20 cellular contexts compared by ENCODE assay signal in genomic region chr5:179909224-179909623, GRCh38. TPM values are rescaled to one million over a fixed set of nuclear protein-coding genes. Genes with fewer than 3 reads are reported as not detected.
DNase-seq lines count a peak whose midpoint lies in the region; ATAC-seq and TF ChIP-seq lines count a peak whose summit lies in the region.
"Had no signal": no experiment of that assay in that cellular context is flagged by ENCODE, and none has a peak within 500 bp of the region (broad histone marks: within the 10 kb centered on the region; RNA-seq: fewer than 3 reads in every experiment).

No MANE protein-coding gene starts in this region.

- no peaks in the 10 kb centered on the region for H3K9me3 Mint-ChIP-seq in activated CD4-positive, alpha-beta T cell treated with anti-CD3 and anti-CD28 coated beads, Interleukin-2, amount 10 ng/mL, durations not matched to agents 7 days and 5 days
- H3K9me3 Mint-ChIP-seq in CD4-positive, alpha-beta memory T cell: no peaks in the 10 kb centered on the region
- no peaks in the 10 kb centered on the region for H3K9me3 Mint-ChIP-seq in central memory CD8-positive, alpha-beta T cell
- H3K9me3 Mint-ChIP-seq in neural progenitor cell: no peaks in the 10 kb centered on the region
- H3K9me3 Mint-ChIP-seq: effector memory CD8-positive, alpha-beta T cell; GM23338 had no signal

- H3F3A ChIP-seq in neural progenitor cell (ENCODE audit: low read depth): peaks cover 13% of the 10 kb centered on the region

- H3K9me3 ChIP-seq in CD4-positive, alpha-beta memory T cell (ENCODE audit: control insufficient read depth in 1 of 2, low read length in 2 of 2): no peaks in the 10 kb centered on the region
- H3K9me3 ChIP-seq in neural progenitor cell (ENCODE audit: low read depth) (no peaks in the 10 kb centered on the region), vagina (no peaks in the 10 kb centered on the region)
- H3K9me3 ChIP-seq: BLaER1, stomach, transverse colon had no signal

- H3K9ac ChIP-seq in neural progenitor cell: no peak overlapping the region
- H3K9ac ChIP-seq: BLaER1 had no signal

- peaks cover 4% of the 10 kb centered on the region for H3K36me3 Mint-ChIP-seq in activated CD4-positive, alpha-beta T cell treated with anti-CD3 and anti-CD28 coated beads, Interleukin-2, amount 10 ng/mL, durations not matched to agents 7 days and 5 days (ENCODE audit: low read depth)
- peaks cover 0 to 12% of the 10 kb centered on the region in 2 donors for H3K36me3 Mint-ChIP-seq in CD4-positive, alpha-beta memory T cell
- H3K36me3 Mint-ChIP-seq in central memory CD8-positive, alpha-beta T cell (ENCODE audit: insufficient read depth): peaks cover 6% of the 10 kb centered on the region
- H3K36me3 Mint-ChIP-seq in neural progenitor cell: peaks cover 12% of the 10 kb centered on the region

- H3K27ac Mint-ChIP-seq in activated CD4-positive, alpha-beta T cell treated with anti-CD3 and anti-CD28 coated beads, Interleukin-2, amount 10 ng/mL, durations not matched to agents 7 days and 5 days: no peak overlapping the region
- H3K27ac Mint-ChIP-seq in CD4-positive, alpha-beta memory T cell: peak overlapping the region in 3 of 7 donors; percentile 30 to 68 (median 67)
- no peak overlapping the region for H3K27ac Mint-ChIP-seq in central memory CD8-positive, alpha-beta T cell (ENCODE audit: low read depth)
- H3K27ac Mint-ChIP-seq in neural progenitor cell: no peak overlapping the region
- H3K27ac Mint-ChIP-seq: GM23338 had no signal

- CTCF ChIA-PET in activated CD4-positive, alpha-beta T cell treated with anti-CD3 and anti-CD28 coated beads, Interleukin-2, amount 10 ng/mL, durations not matched to agents 7 days and 5 days (lab: Charles Lee): interaction anchor here (1.0 kb wide), 1 partner anchor 52 kb away, joined by 3 read pairs; no protein-coding TSS in a partner anchor
- CTCF ChIA-PET in CD4-positive, alpha-beta memory T cell (lab: Charles Lee; ENCODE audit: partially characterized antibody): interaction anchor here (1.5 to 5.8 kb wide), 3 partner anchors 12 to 147 kb away, joined by 4 to 57 read pairs (median 33); no protein-coding TSS in a partner anchor

- no peak for TF ChIP-seq POLR2A in vagina (IDR thresholded peaks at IDR 0.05)

- no peak overlapping the region for H3K4me3 ChIP-seq in CD4-positive, alpha-beta memory T cell (ENCODE audit: low read length in 2 of 2)
- H3K4me3 ChIP-seq in neural progenitor cell: no peak overlapping the region
- H3K4me3 ChIP-seq in vagina: no peak overlapping the region
- H3K4me3 ChIP-seq: BLaER1, GM23338, stomach, transverse colon had no signal

- DNase-seq in activated CD4-positive, alpha-beta T cell treated with anti-CD3 and anti-CD28 coated beads, Interleukin-2, amount 10 ng/mL, durations not matched to agents 7 days and 5 days: no peak
- DNase-seq in activated CD4-positive, alpha-beta T cell treated with anti-CD3 and anti-CD28 coated beads, Interleukin-2, amount 50 U/mL, for 4 hours: no peak
- DNase-seq in CD4-positive, alpha-beta memory T cell: no peak
- no peak for DNase-seq in central memory CD8-positive, alpha-beta T cell (ENCODE audit: low spot score in 2 of 2)
- no peak for DNase-seq in neural progenitor cell (ENCODE audit: low spot score)
- no peak for DNase-seq in vagina (ENCODE audit: extremely low spot score in 2 of 2)
- no peak for DNase-seq in DMS153 treated with DMSO at 0.1 percent for 48 hours (lab: John Stamatoyannopoulos, UW; ENCODE audit: unreplicated experiment)
- DNase-seq in NOMO-1 treated with dmso at 0.1 percent for 144 hours (lab: John Stamatoyannopoulos, UW; ENCODE audit: unreplicated experiment): no peak
- DNase-seq: brain microvascular endothelial cell; effector memory CD8-positive, alpha-beta T cell; foreskin melanocyte; NCI-H1417; NCI-H446; PC-3; stimulated activated CD4-positive, alpha-beta T cell treated with anti-CD3 and anti-CD28 coated beads, Interleukin-12 subunit alpha, Interleukin-12 subunit beta, amount 100 ng/mL, for 4 hours; stomach; transverse colon had no signal

- H3K27me3 Mint-ChIP-seq in activated CD4-positive, alpha-beta T cell treated with anti-CD3 and anti-CD28 coated beads, Interleukin-2, amount 10 ng/mL, durations not matched to agents 7 days and 5 days: no peaks in the 10 kb centered on the region
- no peaks in the 10 kb centered on the region for H3K27me3 Mint-ChIP-seq in CD4-positive, alpha-beta memory T cell
- H3K27me3 Mint-ChIP-seq in central memory CD8-positive, alpha-beta T cell: no peaks in the 10 kb centered on the region
- no peaks in the 10 kb centered on the region for H3K27me3 Mint-ChIP-seq in neural progenitor cell (ENCODE audit: insufficient read depth, low read depth)
- H3K27me3 Mint-ChIP-seq: effector memory CD8-positive, alpha-beta T cell had no signal

- H3K4me1 ChIP-seq in CD4-positive, alpha-beta memory T cell (ENCODE audit: insufficient read depth, low read length): peaks cover 28% of the 10 kb centered on the region
- H3K4me1 ChIP-seq in neural progenitor cell: peaks cover 6% of the 10 kb centered on the region
- peaks cover 33% of the 10 kb centered on the region for H3K4me1 ChIP-seq in vagina

- peaks cover 22% of the 10 kb centered on the region for H3K4me1 Mint-ChIP-seq in activated CD4-positive, alpha-beta T cell treated with anti-CD3 and anti-CD28 coated beads, Interleukin-2, amount 10 ng/mL, durations not matched to agents 7 days and 5 days
- H3K4me1 Mint-ChIP-seq in CD4-positive, alpha-beta memory T cell: peaks cover 7 to 33% (median 13%) of the 10 kb centered on the region in 4 donors
- H3K4me1 Mint-ChIP-seq in central memory CD8-positive, alpha-beta T cell: peaks cover 7% of the 10 kb centered on the region
- H3K4me1 Mint-ChIP-seq in neural progenitor cell: peaks cover 5% of the 10 kb centered on the region

- no peaks in the 10 kb centered on the region for H3K27me3 ChIP-seq in CD4-positive, alpha-beta memory T cell (ENCODE audit: insufficient read depth, low read length)
- H3K27me3 ChIP-seq in neural progenitor cell (peaks cover 5% of the 10 kb centered on the region), vagina (no peaks in the 10 kb centered on the region)
- H3K27me3 ChIP-seq: BLaER1, brain microvascular endothelial cell, stomach, transverse colon had no signal

- H3K79me2 ChIP-seq in neural progenitor cell (ENCODE audit: low read depth): peaks cover 5% of the 10 kb centered on the region

- H4K20me1 ChIP-seq in neural progenitor cell (ENCODE audit: low read depth): peaks cover 5% of the 10 kb centered on the region

- no peak overlapping the region for H2AFZ ChIP-seq in neural progenitor cell (replicated peaks)
- H2AFZ ChIP-seq: GM23338 had no signal

- intact Hi-C loops in CD4-positive, alpha-beta memory T cell (cut with micrococcal nuclease): loop anchor here (2.0 to 5.0 kb wide), 4 partner anchors 50 to 232 kb away; partner anchors contain the start of genes MRNIP and RNF130
- intact Hi-C loops in vagina (cut with DNase I): loop anchor here (10.0 kb wide), 1 partner anchor 104 kb away; the partner anchor contains the start of gene MGAT4B

- H3K36me3 ChIP-seq in CD4-positive, alpha-beta memory T cell (ENCODE audit: insufficient read depth, low read length): peaks cover 4% of the 10 kb centered on the region
- H3K36me3 ChIP-seq in neural progenitor cell (no peaks in the 10 kb centered on the region), vagina (peaks cover 0 to 7% of the 10 kb centered on the region in 2 donors)

- POLR2A ChIA-PET in activated CD4-positive, alpha-beta T cell treated with anti-CD3 and anti-CD28 coated beads, Interleukin-2, amount 10 ng/mL, durations not matched to agents 7 days and 5 days (lab: Charles Lee): no interaction called here
- POLR2A ChIA-PET in CD4-positive, alpha-beta memory T cell (lab: Charles Lee; ENCODE audit: partially characterized antibody): interaction anchor here (0.9 to 1.4 kb wide), 3 partner anchors 9 to 286 kb away, joined by 3 to 5 read pairs (median 4); partner anchors contain the start of gene HNRNPH1

- ATAC-seq in central memory CD8-positive, alpha-beta T cell (replicated peaks; ENCODE audit: extremely low read depth, poor library complexity, severe bottlenecking): no peak
- ATAC-seq: effector memory CD8-positive, alpha-beta T cell; esophagus mucosa; PC-3 had no signal

- no peak overlapping the region for H3K4me2 ChIP-seq in neural progenitor cell
- H3K4me2 ChIP-seq: GM23338 had no signal

- H3K4me3 Mint-ChIP-seq in activated CD4-positive, alpha-beta T cell treated with anti-CD3 and anti-CD28 coated beads, Interleukin-2, amount 10 ng/mL, durations not matched to agents 7 days and 5 days: peak overlapping the region; percentile 7
- H3K4me3 Mint-ChIP-seq in CD4-positive, alpha-beta memory T cell: peak overlapping the region in 6 of 8 donors; percentile 16 to 85 (median 54)
- H3K4me3 Mint-ChIP-seq in central memory CD8-positive, alpha-beta T cell: peak overlapping the region; percentile 36
- peak overlapping the region; percentile 75 for H3K4me3 Mint-ChIP-seq in neural progenitor cell

- no peak for TF ChIP-seq CTCF in neural progenitor cell (IDR thresholded peaks at IDR 0.05)
- TF ChIP-seq CTCF in vagina (IDR thresholded peaks at IDR 0.05): no peak

- H3K27ac ChIP-seq in CD4-positive, alpha-beta memory T cell (ENCODE audit: low read depth, low read length): no peak overlapping the region
- H3K27ac ChIP-seq in neural progenitor cell: no peak overlapping the region
- H3K27ac ChIP-seq in vagina: no peak overlapping the region
- H3K27ac ChIP-seq: BLaER1, brain microvascular endothelial cell had no signal

RNA-seq across cellular contexts. Expression of gene TBC1D9B, which starts 1.5 kb away (rescaled TPM):
- 10 to 100 TPM; 86.4 to 92.9 TPM for total RNA-seq in activated CD4-positive, alpha-beta T cell treated with anti-CD3 and anti-CD28 coated beads, Interleukin-2, amount 10 ng/mL, durations not matched to agents 7 days and 5 days
- total RNA-seq in CD4-positive, alpha-beta memory T cell: 10 to 100 TPM; 84.3 to 85.0 TPM
- 10 to 100 TPM in 1 of 2 donors, 1 to 10 TPM in 1; 9.3 to 38.0 TPM for polyA plus RNA-seq in CD4-positive, alpha-beta memory T cell
- total RNA-seq in neural progenitor cell (ENCODE audit: low replicate concordance) (26.7 and 60.1 TPM in 2 replicates), vagina (125 TPM)

RNA-seq across cellular contexts. Expression of gene MRNIP, which starts 50.6 kb away (rescaled TPM):
- 10 to 100 TPM; 11.7 to 16.8 TPM for total RNA-seq in activated CD4-positive, alpha-beta T cell treated with anti-CD3 and anti-CD28 coated beads, Interleukin-2, amount 10 ng/mL, durations not matched to agents 7 days and 5 days
- 100 to 1,000 TPM; 125 to 129 TPM for total RNA-seq in CD4-positive, alpha-beta memory T cell
- polyA plus RNA-seq in CD4-positive, alpha-beta memory T cell: 10 to 100 TPM; 11.4 to 17.2 TPM
- 68.5 and 73.5 TPM in 2 replicates for total RNA-seq in neural progenitor cell (ENCODE audit: low replicate concordance)
- 53.8 TPM for total RNA-seq in vagina

Comparison
In these comparisons a context has a peak if more than half of its experiments do, and no peak if none do; other contexts are left out.
1. H3K4me3 Mint-ChIP-seq: peak in every context shown above with its lines; median percentile 75 in neural progenitor cell; 54 in CD4-positive, alpha-beta memory T cell; 36 in central memory CD8-positive, alpha-beta T cell; 7 in activated CD4-positive, alpha-beta T cell treated with anti-CD3 and anti-CD28 coated beads, Interleukin-2, amount 10 ng/mL, durations not matched to agents 7 days and 5 days.